Comparison of ENCODE assay signal across 2 cellular contexts in genomic region chr22:39413204-39413603, GRCh38. TPM values are rescaled to one million over a fixed set of nuclear protein-coding genes. Genes with fewer than 3 reads are reported as not detected.
"Had no signal": no experiment of that assay in that cellular context is flagged by ENCODE, and none has a peak within 500 bp of the region (broad histone marks: within the 10 kb centered on the region; RNA-seq: fewer than 3 reads in every experiment).

No MANE protein-coding gene starts in this region.

RNA-seq across cellular contexts. Expression of gene MGAT3, which starts 43.6 kb away (rescaled TPM):
- total RNA-seq: foreskin keratinocyte, myocyte had no signal
